ENCODE assay signal across 12 cellular contexts in the genomic region with DNA sequence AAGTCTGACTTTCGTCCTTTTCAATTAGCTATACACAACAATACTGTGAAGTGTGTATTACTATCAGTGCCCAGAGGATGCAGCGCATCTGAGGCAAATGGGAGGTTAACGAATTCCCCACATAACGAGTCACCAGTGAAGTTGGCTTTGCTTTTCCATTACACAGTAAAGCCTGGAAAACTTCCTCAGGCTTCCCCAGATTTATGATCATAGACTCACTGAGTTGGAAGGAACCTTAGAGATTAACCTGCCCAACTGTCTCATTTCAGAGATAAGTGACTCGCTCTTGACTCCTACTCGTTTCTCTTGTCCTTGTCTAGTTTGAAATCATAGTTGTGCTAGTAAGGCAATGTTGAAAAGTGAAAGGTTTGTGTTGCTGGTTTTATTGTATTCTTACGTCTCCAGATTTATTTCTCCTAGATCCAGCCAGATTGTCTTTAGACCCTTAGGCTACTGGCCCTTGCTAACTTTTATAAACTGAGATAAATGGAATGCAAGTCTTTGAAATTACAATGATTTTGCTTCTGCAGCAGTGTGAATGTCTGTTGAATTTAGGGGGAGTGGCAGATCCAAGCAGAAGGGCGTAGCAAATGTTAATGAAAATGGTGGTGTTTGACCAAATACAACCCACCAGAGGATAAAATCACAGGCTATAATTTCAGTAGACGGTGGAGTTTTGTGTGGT. TPM values are rescaled to one million over a fixed set of nuclear protein-coding genes. Genes with fewer than 3 reads are reported as not detected.
DNase-seq lines count a peak whose midpoint lies in the region; ATAC-seq, FAIRE-seq and TF ChIP-seq lines count a peak whose summit lies in the region.
"Had no signal": no experiment of that assay in that cellular context is flagged by ENCODE, and none has a peak within 500 bp of the region (broad histone marks: within the 10 kb centered on the region; RNA-seq: fewer than 3 reads in every experiment).

No MANE protein-coding gene starts in this region.

- H3K27me3 ChIP-seq in bronchial epithelial cell (ENCODE audit: control insufficient read depth, insufficient read depth, low read length), result no peaks in the 10 kb centered on the region

- H3K4me3 ChIP-seq in bronchial epithelial cell (ENCODE audit: low read depth, low read length), result no peak overlapping the region

- H3K4me1 Mint-ChIP-seq in activated T-cell treated with anti-CD3 and anti-CD28 coated beads, Interleukin-2, amount 50 U/mL, for 24 hours (ENCODE audit: low read depth), result peaks cover 63% of the 10 kb centered on the region

- no peak for TF ChIP-seq CTCF in bronchial epithelial cell (IDR thresholded peaks at IDR 0.05; ENCODE audit: insufficient read depth, low read length, severe bottlenecking)

- no peaks in the 10 kb centered on the region for H3K27me3 Mint-ChIP-seq in activated T-cell treated with anti-CD3 and anti-CD28 coated beads, Interleukin-2, amount 50 U/mL, for 24 hours

- no peak overlapping the region for H3K4me3 Mint-ChIP-seq in activated T-cell treated with anti-CD3 and anti-CD28 coated beads, Interleukin-2, amount 50 U/mL, for 24 hours
- H3K4me3 Mint-ChIP-seq: CD14-positive monocyte, neural crest cell had no signal

- no peak for FAIRE-seq in bronchial epithelial cell (lab: Jason Lieb, UNC)

- H3K36me3 Mint-ChIP-seq in activated T-cell treated with anti-CD3 and anti-CD28 coated beads, Interleukin-2, amount 50 U/mL, for 24 hours (ENCODE audit: low read depth), result no peaks in the 10 kb centered on the region
- H3K36me3 Mint-ChIP-seq: CD14-positive monocyte had no signal

- H3K27ac Mint-ChIP-seq in activated T-cell treated with anti-CD3 and anti-CD28 coated beads, Interleukin-2, amount 50 U/mL, for 24 hours, result peak overlapping the region; percentile 35
- H3K27ac Mint-ChIP-seq: CD14-positive monocyte had no signal

- peak; percentile 78 for ATAC-seq in stimulated activated naive CD8-positive, alpha-beta T cell treated with anti-CD3 and anti-CD28 coated beads, Interleukin-15, Interleukin-2, amounts not matched to agents 100 U/mL and 50 U/mL, for 24 hours

- no peaks in the 10 kb centered on the region for H3K36me3 ChIP-seq in bronchial epithelial cell (ENCODE audit: control insufficient read depth, insufficient read depth, low read length)

- no peak for DNase-seq in activated T-cell treated with anti-CD3 and anti-CD28 coated beads, Interleukin-2, amount 50 U/mL, for 24 hours
- no peak for DNase-seq in activated T-cell treated with anti-CD3 and anti-CD28 coated beads for 4 hours
- peak; percentile 43 for DNase-seq in NCI-H2227 (lab: John Stamatoyannopoulos, UW; ENCODE audit: unreplicated experiment)
- DNase-seq in bronchial epithelial cell (ENCODE audit: low read depth), result peak; percentile 18
- DNase-seq in stimulated activated naive CD8-positive, alpha-beta T cell treated with anti-CD3 and anti-CD28 coated beads, Interleukin-15, Interleukin-2, amounts not matched to agents 100 U/mL and 50 U/mL, for 24 hours, result no peak
- DNase-seq in SIG-M5 treated with dmso at 0.1 percent for 504 hours (lab: John Stamatoyannopoulos, UW; ENCODE audit: unreplicated experiment), result no peak
- no peak for DNase-seq in hepatic stellate cell (ENCODE audit: low spot score)
- no peak for DNase-seq in activated CD4-positive, alpha-beta T cell treated with anti-CD3 and anti-CD28 coated beads for 4 hours
- DNase-seq: activated CD4-positive, alpha-beta T cell treated with anti-CD3 and anti-CD28 coated beads for 1 hour; NK-92 treated with Interleukin-12 subunit alpha and Interleukin-12 subunit beta, amount 100 ng/mL, for 24 hours had no signal

- no peaks in the 10 kb centered on the region for H3K9me3 Mint-ChIP-seq in activated T-cell treated with anti-CD3 and anti-CD28 coated beads, Interleukin-2, amount 50 U/mL, for 24 hours
- H3K9me3 Mint-ChIP-seq: CD14-positive monocyte, neural crest cell had no signal

RNA-seq across cellular contexts. Expression of a gene that starts 17.3 kb away (rescaled TPM):
- under 0.01 and 0.26 TPM in 2 replicates for total RNA-seq in bronchial epithelial cell

Comparison
In these comparisons a context has a peak if more than half of its experiments do, and no peak if none do; other contexts are left out.
1. DNase-seq: peak in NCI-H2227 (single experiment) and bronchial epithelial cell (single experiment); none in activated T-cell treated with anti-CD3 and anti-CD28 coated beads, Interleukin-2, amount 50 U/mL, for 24 hours (single experiment), activated T-cell treated with anti-CD3 and anti-CD28 coated beads for 4 hours (single experiment), stimulated activated naive CD8-positive, alpha-beta T cell treated with anti-CD3 and anti-CD28 coated beads, Interleukin-15, Interleukin-2, amounts not matched to agents 100 U/mL and 50 U/mL, for 24 hours (single experiment), SIG-M5 treated with dmso at 0.1 percent for 504 hours (single experiment), hepatic stellate cell (single experiment) and activated CD4-positive, alpha-beta T cell treated with anti-CD3 and anti-CD28 coated beads for 4 hours (0 of 2).